Comparison of ENCODE assay signal across 1 cellular context in genomic region chr7:75397865-75398264, GRCh38. TPM values are rescaled to one million over a fixed set of nuclear protein-coding genes. Genes with fewer than 3 reads are reported as not detected.
"Had no signal": no experiment of that assay in that cellular context is flagged by ENCODE, and none has a peak within 500 bp of the region (broad histone marks: within the 10 kb centered on the region; RNA-seq: fewer than 3 reads in every experiment).

No MANE protein-coding gene starts in this region.

RNA-seq across cellular contexts. Expression of gene TRIM73, which starts 2.4 kb away (rescaled TPM):
- total RNA-seq: HT1080 had no signal
